ENCODE assay signal across 11 cellular contexts in the genomic region with DNA sequence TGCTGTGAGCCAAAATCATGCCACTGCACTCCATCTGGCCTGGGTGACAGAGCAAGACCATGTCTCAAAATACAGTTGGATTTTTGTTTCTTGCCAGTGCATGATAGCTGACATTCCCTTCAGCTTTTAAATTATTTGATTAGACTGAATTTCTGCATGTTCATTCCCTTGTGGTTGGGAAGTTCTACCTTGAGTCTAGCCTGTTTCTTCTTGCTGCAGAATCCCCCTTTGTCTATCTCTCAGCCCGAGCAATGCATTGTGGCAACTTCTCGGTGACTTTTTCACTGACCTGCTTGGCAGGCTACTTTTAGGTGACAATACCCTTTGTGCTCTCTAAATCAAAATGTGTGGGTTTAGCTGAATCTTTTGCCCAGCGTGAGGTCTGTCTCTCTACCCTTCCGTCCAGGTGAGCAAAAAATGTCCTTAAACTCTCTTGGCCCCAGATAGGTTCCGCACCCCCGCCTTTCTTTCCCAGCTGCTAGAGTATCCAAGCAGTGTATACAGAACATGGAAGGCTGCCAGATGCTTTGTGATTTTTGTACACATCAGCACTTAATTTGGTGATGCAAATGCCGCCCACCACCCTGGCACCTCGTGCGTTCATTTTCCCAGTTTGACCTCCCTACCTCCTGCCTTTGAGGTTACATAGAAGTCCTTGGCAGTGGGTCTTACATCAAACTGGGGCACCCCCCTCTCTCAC.
A peak's percentile ranks its signal among the peaks of the same experiment; 100 is the strongest.
DNase-seq lines count a peak whose midpoint lies in the region; ATAC-seq and TF ChIP-seq lines count a peak whose summit lies in the region.
"Had no signal": no experiment of that assay in that cellular context is flagged by ENCODE, and none has a peak within 500 bp of the region (broad histone marks: within the 10 kb centered on the region; RNA-seq: fewer than 3 reads in every experiment).

No MANE protein-coding gene starts in this region.

- DNase-seq in COLO668 (lab: John Stamatoyannopoulos, UW; ENCODE audit: unreplicated experiment) (peak; percentile 46), NCI-H2029 treated with DMSO at 0.1 percent for 48 hours (lab: John Stamatoyannopoulos, UW) (peak; percentile 15), body of pancreas (peak; percentile 76 to 89 (median 82)), T-helper 2 cell (no peak), MG63 (no peak)
- DNase-seq: activated CD4-positive, CD25-positive, alpha-beta regulatory T cell; CD4-positive, CD25-positive, alpha-beta regulatory T cell; heart right ventricle had no signal

- H3K9me3 ChIP-seq in body of pancreas (no peaks in the 10 kb centered on the region), MG63 (no peaks in the 10 kb centered on the region)
- H3K9me3 ChIP-seq: heart right ventricle had no signal

- H3K36me3 ChIP-seq in body of pancreas (replicated peaks in 1 of 2; ENCODE audit: insufficient read depth in 1 of 2, low read depth in 2 of 2) (no peaks in the 10 kb centered on the region), MG63 (peaks cover 91% of the 10 kb centered on the region)

- H3K27me3 ChIP-seq in body of pancreas: no peaks in the 10 kb centered on the region
- no peaks in the 10 kb centered on the region for H3K27me3 ChIP-seq in MG63
- H3K27me3 ChIP-seq: heart right ventricle had no signal

- no peaks in the 10 kb centered on the region for H3K9me3 Mint-ChIP-seq in nephron
- H3K9me3 Mint-ChIP-seq: CD4-positive, CD25-positive, alpha-beta regulatory T cell had no signal

- peaks cover 56% of the 10 kb centered on the region for H3K4me1 Mint-ChIP-seq in nephron

- TF ChIP-seq CTCF in body of pancreas (IDR thresholded peaks at IDR 0.05) (no peak), nephron (IDR thresholded peaks at IDR 0.05; ENCODE audit: unreplicated experiment in 3 of 3) (no peak)

- ATAC-seq in body of pancreas (peak; percentile 84), HG03469 (IDR thresholded peaks at IDR 0.05; ENCODE audit: unreplicated experiment) (no peak), HG03025 (IDR thresholded peaks at IDR 0.05; ENCODE audit: low FRiP score, unreplicated experiment) (no peak)

- H3K4me3 ChIP-seq in body of pancreas (no peak overlapping the region), MG63 (no peak overlapping the region)
- H3K4me3 ChIP-seq: heart right ventricle had no signal

- H3K27me3 Mint-ChIP-seq in nephron (ENCODE audit: low read depth): no peaks in the 10 kb centered on the region
- H3K27me3 Mint-ChIP-seq: CD4-positive, CD25-positive, alpha-beta regulatory T cell had no signal

- no peak overlapping the region for H3K4me3 Mint-ChIP-seq in nephron
- H3K4me3 Mint-ChIP-seq: CD4-positive, CD25-positive, alpha-beta regulatory T cell had no signal

- intact Hi-C loops in body of pancreas (cut with DNase I): no loop called here

- TF ChIP-seq POLR2A in body of pancreas (IDR thresholded peaks at IDR 0.05): no peak

- peak overlapping the region; percentile 18 to 84 (median 72) for H3K27ac ChIP-seq in body of pancreas
- H3K27ac ChIP-seq: heart right ventricle had no signal

- H3K27ac Mint-ChIP-seq in nephron: peak overlapping the region; percentile 71 to 92 (median 88)

- WGBS in body of pancreas, 2 donors: 23 to 26% methylated on average over 9 of the region's 9 CpGs

- H3K4me1 ChIP-seq in body of pancreas: peaks cover 46% of the 10 kb centered on the region

- peaks cover 44% of the 10 kb centered on the region for H3K36me3 Mint-ChIP-seq in nephron (ENCODE audit: low read depth)

Comparison
In these comparisons a context has a peak if more than half of its experiments do, and no peak if none do; other contexts are left out.
1. DNase-seq: peak in COLO668 (single experiment), NCI-H2029 treated with DMSO at 0.1 percent for 48 hours (single experiment) and body of pancreas (4 of 4); none in T-helper 2 cell (0 of 5) and MG63 (single experiment).